In the genomic region with DNA sequence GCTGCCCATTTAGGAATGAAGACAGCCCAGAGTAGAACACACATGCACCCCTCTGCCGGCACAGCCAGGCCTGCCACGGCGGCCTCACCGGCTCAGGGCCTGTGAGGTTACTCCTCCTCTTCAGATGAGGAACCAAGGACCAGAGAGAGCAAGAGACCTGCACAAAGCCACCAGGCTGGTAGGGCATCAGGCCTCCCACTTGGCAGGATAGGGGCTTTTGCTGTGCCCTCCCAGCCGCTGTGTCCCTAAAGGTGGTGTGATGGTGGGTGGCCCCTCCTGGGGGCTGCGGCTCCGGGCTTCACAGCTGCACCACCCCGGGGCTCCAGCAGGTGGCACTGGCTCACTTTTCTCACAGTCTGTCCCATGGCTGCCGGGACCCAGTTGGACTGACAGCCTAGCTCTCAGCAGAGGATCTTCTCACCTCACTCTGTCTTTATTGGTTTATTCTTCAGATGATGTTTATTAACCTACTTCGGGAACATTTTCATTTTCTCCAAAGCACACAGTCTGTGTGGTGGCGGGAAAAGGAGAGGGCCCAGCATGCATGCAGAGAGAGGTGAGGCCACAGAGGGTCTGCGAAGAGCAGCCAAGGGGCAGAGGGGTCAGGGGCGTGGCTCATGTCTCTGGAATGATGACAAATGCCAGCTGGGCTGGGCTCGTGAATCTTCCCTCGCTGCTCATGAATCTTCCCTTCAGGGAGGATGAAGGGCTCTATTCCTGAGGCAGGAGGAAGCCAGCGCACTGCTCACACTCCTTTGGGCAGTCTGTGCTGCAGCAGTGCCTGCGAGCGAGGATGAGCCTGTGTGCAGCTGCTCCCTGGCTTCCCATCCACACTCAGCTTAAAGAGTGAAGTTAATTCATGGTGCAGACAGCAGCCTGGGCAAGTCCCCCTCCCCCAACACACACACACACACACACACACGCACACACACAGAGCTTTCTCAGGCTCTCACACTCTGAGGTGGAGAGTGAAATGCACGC, we compare ENCODE assay signal across 7 cellular contexts.
DNase-seq lines count a peak whose midpoint lies in the region; ATAC-seq, FAIRE-seq and TF ChIP-seq lines count a peak whose summit lies in the region.

No MANE protein-coding gene starts in this region.

- H4K20me1 ChIP-seq in astrocyte (ENCODE audit: insufficient read depth, low read length) = no peaks in the 10 kb centered on the region

- DNase-seq in LHCN-M2 (ENCODE audit: low read depth) (peak; percentile 61), T-helper 9 cell (peak; percentile 42), astrocyte (ENCODE audit: low read depth) (peak; percentile 16), hypothalamus (lab: John Stamatoyannopoulos, UW) (peak in 46 of 51 donors; percentile 8 to 81 (median 49)), sigmoid colon (peak; percentile 90)

- H3K4me3 Mint-ChIP-seq in astrocyte (ENCODE audit: unreplicated experiment) = peak overlapping the region; percentile 65

- no peak for FAIRE-seq in astrocyte (lab: Jason Lieb, UNC)

- TF ChIP-seq CTCF in GM12873 (IDR thresholded peaks at IDR 0.05; ENCODE audit: insufficient read depth, low read depth, low read length, missing control alignments) = peak; percentile 94
- TF ChIP-seq CTCF in astrocyte (IDR thresholded peaks at IDR 0.05; ENCODE audit: insufficient read depth, low read depth, low read length) = peak; percentile 90
- TF ChIP-seq CTCF in sigmoid colon (IDR thresholded peaks at IDR 0.05) = peak; percentile 87 to 98 (median 94)

- peaks cover 17% of the 10 kb centered on the region for H3K27me3 Mint-ChIP-seq in astrocyte (ENCODE audit: low read depth, unreplicated experiment)

- H3K4me2 ChIP-seq in astrocyte (ENCODE audit: low read length) = peak overlapping the region; percentile 10

- TF ChIP-seq EP300 in sigmoid colon (IDR thresholded peaks at IDR 0.05) = no peak

- no peak for TF ChIP-seq POLR2A in sigmoid colon (IDR thresholded peaks at IDR 0.05)

- H3K36me3 Mint-ChIP-seq in astrocyte (ENCODE audit: low read depth, unreplicated experiment) = peaks cover 10% of the 10 kb centered on the region

- H3K4me1 ChIP-seq in astrocyte (ENCODE audit: insufficient read depth, low read length) = peaks cover 4% of the 10 kb centered on the region
- peaks cover 0 to 17% (median 13%) of the 10 kb centered on the region in 4 donors for H3K4me1 ChIP-seq in sigmoid colon

- intact Hi-C loops in sigmoid colon (cut with DNase I) = loop anchor here (1.0 to 10.0 kb wide), 3 partner anchors 422 to 1015 kb away; no protein-coding TSS in a partner anchor

- H3K9me3 Mint-ChIP-seq in astrocyte (ENCODE audit: unreplicated experiment) = no peaks in the 10 kb centered on the region

- no peaks in the 10 kb centered on the region for H3K9me3 ChIP-seq in astrocyte (ENCODE audit: insufficient read depth, low read depth, low read length)
- H3K9me3 ChIP-seq in sigmoid colon = no peaks in the 10 kb centered on the region

- H3K27ac ChIP-seq in astrocyte (ENCODE audit: low read depth, low read length) (no peak overlapping the region), sigmoid colon (peak overlapping the region in 2 of 4 donors; percentile 40 to 59)

- no peak overlapping the region for H2AFZ ChIP-seq in astrocyte (ENCODE audit: low read depth, low read length)

- H3K79me2 ChIP-seq in astrocyte (ENCODE audit: insufficient read depth, low read length) = no peaks in the 10 kb centered on the region

- H3K4me3 ChIP-seq in astrocyte (ENCODE audit: insufficient read depth, low read depth, low read length) = no peak overlapping the region
- peak overlapping the region in 2 of 4 donors; percentile 4 to 8 for H3K4me3 ChIP-seq in sigmoid colon

- H3K4me1 Mint-ChIP-seq in astrocyte (ENCODE audit: low read depth, unreplicated experiment) = peaks cover 16% of the 10 kb centered on the region

- no peaks in the 10 kb centered on the region for H3K36me3 ChIP-seq in astrocyte (ENCODE audit: insufficient read depth, low read length)
- no peaks in the 10 kb centered on the region for H3K36me3 ChIP-seq in sigmoid colon

- WGBS in sigmoid colon, 2 donors = 45 to 51% methylated on average over 20 of the region's 20 CpGs

- H3K27ac Mint-ChIP-seq in astrocyte (ENCODE audit: unreplicated experiment) = peak overlapping the region; percentile 3

- ATAC-seq in HG03045 (IDR thresholded peaks at IDR 0.05; ENCODE audit: unreplicated experiment) = no peak

- H3K27me3 ChIP-seq in astrocyte (ENCODE audit: insufficient read depth, low read length) = no peaks in the 10 kb centered on the region
- H3K27me3 ChIP-seq in sigmoid colon = no peaks in the 10 kb centered on the region

- H3K9ac ChIP-seq in astrocyte (ENCODE audit: low read length) = no peak overlapping the region

Comparison
In these comparisons a context has a peak if more than half of its experiments do, and no peak if none do; other contexts are left out.
1. DNase-seq: peak in every context shown above with its lines; median percentile 90 in sigmoid colon; 61 in LHCN-M2; 49 in hypothalamus; 42 in T-helper 9 cell; 16 in astrocyte.